ENCODE assay signal across 14 cellular contexts in genomic region chr18:55853268-55853667, GRCh38.
DNase-seq lines count a peak whose midpoint lies in the region; ATAC-seq and TF ChIP-seq lines count a peak whose summit lies in the region.
"Had no signal": no experiment of that assay in that cellular context is flagged by ENCODE, and none has a peak within 500 bp of the region (broad histone marks: within the 10 kb centered on the region; RNA-seq: fewer than 3 reads in every experiment).

No MANE protein-coding gene starts in this region.

- in situ Hi-C loops in SK-MEL-5 (cut with HindIII; ENCODE audit: low pct_unique_long_range_greater_than_20kb, low sequenced_read_pairs): no loop called here

- peak; percentile 6 for TF ChIP-seq CTCF in foreskin keratinocyte (conservative IDR thresholded peaks at IDR 0.05)

- no peak overlapping the region for H3K27ac ChIP-seq in foreskin keratinocyte
- H3K27ac ChIP-seq: 22Rv1; BLaER1 treated with 17β-estradiol and CSF1 and Interleukin-3, amounts not matched to agents 10 nM and 100 nM had no signal

- no peak for ATAC-seq in foreskin keratinocyte
- ATAC-seq: HCT116, HepG2 had no signal

- DNase-seq in DMS53 (lab: John Stamatoyannopoulos, UW): peak; percentile 26
- DNase-seq in DMS53 treated with DMSO at 0.1 percent for 48 hours (lab: John Stamatoyannopoulos, UW; ENCODE audit: unreplicated experiment): no peak
- DNase-seq in SK-MEL-5 (ENCODE audit: low read depth, low spot score): peak; percentile 5
- no peak for DNase-seq in foreskin keratinocyte
- DNase-seq in NCI-H2171 (lab: John Stamatoyannopoulos, UW): no peak
- no peak for DNase-seq in middle frontal gyrus (ENCODE audit: extremely low spot score, low spot score)
- DNase-seq in activated naive CD4-positive, alpha-beta T cell (lab: John Stamatoyannopoulos, UW): no peak
- DNase-seq: CD4-positive, CD25-positive, alpha-beta regulatory T cell; DMS79; EL had no signal

- peaks cover 28% of the 10 kb centered on the region for H3K4me1 ChIP-seq in foreskin keratinocyte

- H3K27me3 ChIP-seq in foreskin keratinocyte: no peaks in the 10 kb centered on the region
- H3K27me3 ChIP-seq: BLaER1 treated with 17β-estradiol and CSF1 and Interleukin-3, amounts not matched to agents 10 nM and 100 nM had no signal

Comparison
In these comparisons a context has a peak if more than half of its experiments do, and no peak if none do; other contexts are left out.
1. DNase-seq: peak in DMS53 (single experiment) and SK-MEL-5 (single experiment); none in DMS53 treated with DMSO at 0.1 percent for 48 hours (single experiment), foreskin keratinocyte (0 of 2), NCI-H2171 (single experiment), middle frontal gyrus (single experiment) and activated naive CD4-positive, alpha-beta T cell (0 of 4).